In the genomic region with DNA sequence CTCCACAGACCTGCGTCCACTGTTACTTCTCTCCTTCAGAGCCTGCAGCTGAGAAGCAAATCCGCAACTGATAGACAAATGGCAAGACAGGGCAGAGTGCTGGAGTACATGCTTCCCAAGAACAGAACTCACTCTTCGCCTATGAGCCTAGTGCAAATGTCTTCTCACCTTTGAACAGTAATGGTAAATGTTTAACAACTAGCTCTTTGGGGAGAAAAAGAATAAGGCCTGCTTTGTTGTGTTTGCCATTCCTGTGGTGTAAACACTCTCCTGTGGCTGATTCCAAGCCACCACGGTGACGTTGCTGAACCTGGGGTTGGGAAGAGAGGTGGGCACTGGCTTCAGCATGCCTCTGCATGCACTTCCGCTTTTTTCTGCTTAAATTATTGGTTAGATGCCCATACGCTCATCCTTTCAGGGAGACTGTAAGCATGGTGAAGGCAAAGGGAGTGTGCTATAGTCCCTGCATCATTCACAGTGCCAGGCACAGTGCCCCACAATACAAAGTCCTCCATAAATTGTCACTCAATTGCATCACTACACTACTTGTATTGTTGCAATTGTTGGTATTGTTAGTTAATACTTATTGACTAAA, we compare ENCODE assay signal across 1 cellular context.
TF ChIP-seq lines count a peak whose summit lies in the region.

No MANE protein-coding gene starts in this region.

TF ChIP-seq in HepG2, 621 proteins besides CTCF, POLR2A, EP300 and RAD21 (continued from another document and continues in another):
- TF ChIP-seq, protein P1, sequence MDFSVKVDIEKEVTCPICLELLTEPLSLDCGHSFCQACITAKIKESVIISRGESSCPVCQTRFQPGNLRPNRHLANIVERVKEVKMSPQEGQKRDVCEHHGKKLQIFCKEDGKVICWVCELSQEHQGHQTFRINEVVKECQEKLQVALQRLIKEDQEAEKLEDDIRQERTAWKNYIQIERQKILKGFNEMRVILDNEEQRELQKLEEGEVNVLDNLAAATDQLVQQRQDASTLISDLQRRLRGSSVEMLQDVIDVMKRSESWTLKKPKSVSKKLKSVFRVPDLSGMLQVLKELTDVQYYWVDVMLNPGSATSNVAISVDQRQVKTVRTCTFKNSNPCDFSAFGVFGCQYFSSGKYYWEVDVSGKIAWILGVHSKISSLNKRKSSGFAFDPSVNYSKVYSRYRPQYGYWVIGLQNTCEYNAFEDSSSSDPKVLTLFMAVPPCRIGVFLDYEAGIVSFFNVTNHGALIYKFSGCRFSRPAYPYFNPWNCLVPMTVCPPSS (IDR thresholded peaks at IDR 0.05): no peak
- TF ChIP-seq, protein P2, sequence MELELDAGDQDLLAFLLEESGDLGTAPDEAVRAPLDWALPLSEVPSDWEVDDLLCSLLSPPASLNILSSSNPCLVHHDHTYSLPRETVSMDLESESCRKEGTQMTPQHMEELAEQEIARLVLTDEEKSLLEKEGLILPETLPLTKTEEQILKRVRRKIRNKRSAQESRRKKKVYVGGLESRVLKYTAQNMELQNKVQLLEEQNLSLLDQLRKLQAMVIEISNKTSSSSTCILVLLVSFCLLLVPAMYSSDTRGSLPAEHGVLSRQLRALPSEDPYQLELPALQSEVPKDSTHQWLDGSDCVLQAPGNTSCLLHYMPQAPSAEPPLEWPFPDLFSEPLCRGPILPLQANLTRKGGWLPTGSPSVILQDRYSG (CRISPR knock-in tag; IDR thresholded peaks at IDR 0.05): no peak
- TF ChIP-seq RNF2 (conservative IDR thresholded peaks at IDR 0.05; ENCODE audit: low read depth): peak; percentile 41; the same call in 1 of the 2 replicates
- no peak for TF ChIP-seq ESRRA (CRISPR knock-in tag; IDR thresholded peaks at IDR 0.05; ENCODE audit: low read depth)
- no peak for TF ChIP-seq ZFP62 (CRISPR knock-in tag; IDR thresholded peaks at IDR 0.05)
- TF ChIP-seq ZNF780A (CRISPR knock-in tag; IDR thresholded peaks at IDR 0.05): no peak
- no peak for TF ChIP-seq RFXAP (CRISPR knock-in tag; IDR thresholded peaks at IDR 0.05; ENCODE audit: borderline replicate concordance)
- no peak for TF ChIP-seq ZNF20 (CRISPR knock-in tag; IDR thresholded peaks at IDR 0.05)
- TF ChIP-seq, protein P3, sequence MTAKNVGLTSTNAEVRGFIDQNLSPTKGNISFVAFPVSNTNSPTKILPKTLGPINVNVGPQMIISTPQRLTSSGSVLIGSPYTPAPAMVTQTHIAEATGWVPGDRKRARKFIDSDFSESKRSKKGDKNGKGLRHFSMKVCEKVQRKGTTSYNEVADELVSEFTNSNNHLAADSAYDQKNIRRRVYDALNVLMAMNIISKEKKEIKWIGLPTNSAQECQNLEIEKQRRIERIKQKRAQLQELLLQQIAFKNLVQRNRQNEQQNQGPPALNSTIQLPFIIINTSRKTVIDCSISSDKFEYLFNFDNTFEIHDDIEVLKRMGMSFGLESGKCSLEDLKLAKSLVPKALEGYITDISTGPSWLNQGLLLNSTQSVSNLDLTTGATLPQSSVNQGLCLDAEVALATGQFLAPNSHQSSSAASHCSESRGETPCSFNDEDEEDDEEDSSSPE (CRISPR knock-in tag; IDR thresholded peaks at IDR 0.05): peak; percentile 15; the same call in 1 of the 2 replicates
- peak; percentile 43; the same call in 1 of the 2 replicates for TF ChIP-seq MLX (CRISPR knock-in tag; IDR thresholded peaks at IDR 0.05)
- TF ChIP-seq DRAP1 (CRISPR knock-in tag; IDR thresholded peaks at IDR 0.05): peak; percentile 62
- TF ChIP-seq RBAK (CRISPR knock-in tag; IDR thresholded peaks at IDR 0.05): no peak
- TF ChIP-seq ZNF224 (CRISPR knock-in tag; IDR thresholded peaks at IDR 0.05): no peak
- TF ChIP-seq SMYD3 (CRISPR knock-in tag; IDR thresholded peaks at IDR 0.05): 0 out of 2 replicates have a peak, but pooled peaks have one; percentile 37
- TF ChIP-seq U2AF1 (optimal IDR thresholded peaks at IDR 0.05; ENCODE audit: low read depth, low read length): no peak
- no peak for TF ChIP-seq PTBP1 (IDR thresholded peaks at IDR 0.05; ENCODE audit: low read depth, low read length, poor library complexity, severe bottlenecking)
- TF ChIP-seq ZNF260 (CRISPR knock-in tag; IDR thresholded peaks at IDR 0.05; ENCODE audit: borderline replicate concordance, low read depth): 0 out of 2 replicates have a peak, but pooled peaks have one; percentile 35
- TF ChIP-seq ZBTB46 (CRISPR knock-in tag; IDR thresholded peaks at IDR 0.05; ENCODE audit: borderline replicate concordance): no peak
- TF ChIP-seq HNRNPH1 (optimal IDR thresholded peaks at IDR 0.05; ENCODE audit: low read depth, low read length): no peak
- TF ChIP-seq, protein P4, sequence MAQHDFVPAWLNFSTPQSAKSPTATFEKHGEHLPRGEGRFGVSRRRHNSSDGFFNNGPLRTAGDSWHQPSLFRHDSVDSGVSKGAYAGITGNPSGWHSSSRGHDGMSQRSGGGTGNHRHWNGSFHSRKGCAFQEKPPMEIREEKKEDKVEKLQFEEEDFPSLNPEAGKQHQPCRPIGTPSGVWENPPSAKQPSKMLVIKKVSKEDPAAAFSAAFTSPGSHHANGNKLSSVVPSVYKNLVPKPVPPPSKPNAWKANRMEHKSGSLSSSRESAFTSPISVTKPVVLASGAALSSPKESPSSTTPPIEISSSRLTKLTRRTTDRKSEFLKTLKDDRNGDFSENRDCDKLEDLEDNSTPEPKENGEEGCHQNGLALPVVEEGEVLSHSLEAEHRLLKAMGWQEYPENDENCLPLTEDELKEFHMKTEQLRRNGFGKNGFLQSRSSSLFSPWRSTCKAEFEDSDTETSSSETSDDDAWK (CRISPR knock-in tag; IDR thresholded peaks at IDR 0.05): no peak
- TF ChIP-seq CREB1 (IDR thresholded peaks at IDR 0.05): peak; percentile 56; the same call in 1 of the 2 replicates
- TF ChIP-seq CREB1 (CRISPR knock-in tag; IDR thresholded peaks at IDR 0.05): peak; percentile 91
- TF ChIP-seq, protein P5, sequence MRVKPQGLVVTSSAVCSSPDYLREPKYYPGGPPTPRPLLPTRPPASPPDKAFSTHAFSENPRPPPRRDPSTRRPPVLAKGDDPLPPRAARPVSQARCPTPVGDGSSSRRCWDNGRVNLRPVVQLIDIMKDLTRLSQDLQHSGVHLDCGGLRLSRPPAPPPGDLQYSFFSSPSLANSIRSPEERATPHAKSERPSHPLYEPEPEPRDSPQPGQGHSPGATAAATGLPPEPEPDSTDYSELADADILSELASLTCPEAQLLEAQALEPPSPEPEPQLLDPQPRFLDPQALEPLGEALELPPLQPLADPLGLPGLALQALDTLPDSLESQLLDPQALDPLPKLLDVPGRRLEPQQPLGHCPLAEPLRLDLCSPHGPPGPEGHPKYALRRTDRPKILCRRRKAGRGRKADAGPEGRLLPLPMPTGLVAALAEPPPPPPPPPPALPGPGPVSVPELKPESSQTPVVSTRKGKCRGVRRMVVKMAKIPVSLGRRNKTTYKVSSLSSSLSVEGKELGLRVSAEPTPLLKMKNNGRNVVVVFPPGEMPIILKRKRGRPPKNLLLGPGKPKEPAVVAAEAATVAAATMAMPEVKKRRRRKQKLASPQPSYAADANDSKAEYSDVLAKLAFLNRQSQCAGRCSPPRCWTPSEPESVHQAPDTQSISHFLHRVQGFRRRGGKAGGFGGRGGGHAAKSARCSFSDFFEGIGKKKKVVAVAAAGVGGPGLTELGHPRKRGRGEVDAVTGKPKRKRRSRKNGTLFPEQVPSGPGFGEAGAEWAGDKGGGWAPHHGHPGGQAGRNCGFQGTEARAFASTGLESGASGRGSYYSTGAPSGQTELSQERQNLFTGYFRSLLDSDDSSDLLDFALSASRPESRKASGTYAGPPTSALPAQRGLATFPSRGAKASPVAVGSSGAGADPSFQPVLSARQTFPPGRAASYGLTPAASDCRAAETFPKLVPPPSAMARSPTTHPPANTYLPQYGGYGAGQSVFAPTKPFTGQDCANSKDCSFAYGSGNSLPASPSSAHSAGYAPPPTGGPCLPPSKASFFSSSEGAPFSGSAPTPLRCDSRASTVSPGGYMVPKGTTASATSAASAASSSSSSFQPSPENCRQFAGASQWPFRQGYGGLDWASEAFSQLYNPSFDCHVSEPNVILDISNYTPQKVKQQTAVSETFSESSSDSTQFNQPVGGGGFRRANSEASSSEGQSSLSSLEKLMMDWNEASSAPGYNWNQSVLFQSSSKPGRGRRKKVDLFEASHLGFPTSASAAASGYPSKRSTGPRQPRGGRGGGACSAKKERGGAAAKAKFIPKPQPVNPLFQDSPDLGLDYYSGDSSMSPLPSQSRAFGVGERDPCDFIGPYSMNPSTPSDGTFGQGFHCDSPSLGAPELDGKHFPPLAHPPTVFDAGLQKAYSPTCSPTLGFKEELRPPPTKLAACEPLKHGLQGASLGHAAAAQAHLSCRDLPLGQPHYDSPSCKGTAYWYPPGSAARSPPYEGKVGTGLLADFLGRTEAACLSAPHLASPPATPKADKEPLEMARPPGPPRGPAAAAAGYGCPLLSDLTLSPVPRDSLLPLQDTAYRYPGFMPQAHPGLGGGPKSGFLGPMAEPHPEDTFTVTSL (CRISPR knock-in tag; IDR thresholded peaks at IDR 0.05; ENCODE audit: borderline replicate concordance): peak; percentile 37; the same call in 1 of the 2 replicates
- peak; percentile 85 for TF ChIP-seq TBX2 (CRISPR knock-in tag; IDR thresholded peaks at IDR 0.05; ENCODE audit: borderline replicate concordance)
- no peak for TF ChIP-seq MAFF (IDR thresholded peaks at IDR 0.05; ENCODE audit: low read depth, low read length)
- 0 out of 2 replicates have a peak, but pooled peaks have one; percentile 74 for TF ChIP-seq ZNF775 (CRISPR knock-in tag; IDR thresholded peaks at IDR 0.05; ENCODE audit: borderline replicate concordance)
- no peak for TF ChIP-seq TCF12 (IDR thresholded peaks at IDR 0.05)
- no peak for TF ChIP-seq TCF12 (CRISPR knock-in tag; IDR thresholded peaks at IDR 0.05)
- TF ChIP-seq PCBP1 (IDR thresholded peaks at IDR 0.05; ENCODE audit: borderline replicate concordance, low read depth, low read length): no peak
- TF ChIP-seq MATR3 (CRISPR knock-in tag; IDR thresholded peaks at IDR 0.05): no peak
- 0 out of 2 replicates have a peak, but pooled peaks have one; percentile 40 for TF ChIP-seq ZNF878 (CRISPR knock-in tag; IDR thresholded peaks at IDR 0.05)
- no peak for TF ChIP-seq ZMYM2 (CRISPR knock-in tag; IDR thresholded peaks at IDR 0.05)
- TF ChIP-seq, protein P6, sequence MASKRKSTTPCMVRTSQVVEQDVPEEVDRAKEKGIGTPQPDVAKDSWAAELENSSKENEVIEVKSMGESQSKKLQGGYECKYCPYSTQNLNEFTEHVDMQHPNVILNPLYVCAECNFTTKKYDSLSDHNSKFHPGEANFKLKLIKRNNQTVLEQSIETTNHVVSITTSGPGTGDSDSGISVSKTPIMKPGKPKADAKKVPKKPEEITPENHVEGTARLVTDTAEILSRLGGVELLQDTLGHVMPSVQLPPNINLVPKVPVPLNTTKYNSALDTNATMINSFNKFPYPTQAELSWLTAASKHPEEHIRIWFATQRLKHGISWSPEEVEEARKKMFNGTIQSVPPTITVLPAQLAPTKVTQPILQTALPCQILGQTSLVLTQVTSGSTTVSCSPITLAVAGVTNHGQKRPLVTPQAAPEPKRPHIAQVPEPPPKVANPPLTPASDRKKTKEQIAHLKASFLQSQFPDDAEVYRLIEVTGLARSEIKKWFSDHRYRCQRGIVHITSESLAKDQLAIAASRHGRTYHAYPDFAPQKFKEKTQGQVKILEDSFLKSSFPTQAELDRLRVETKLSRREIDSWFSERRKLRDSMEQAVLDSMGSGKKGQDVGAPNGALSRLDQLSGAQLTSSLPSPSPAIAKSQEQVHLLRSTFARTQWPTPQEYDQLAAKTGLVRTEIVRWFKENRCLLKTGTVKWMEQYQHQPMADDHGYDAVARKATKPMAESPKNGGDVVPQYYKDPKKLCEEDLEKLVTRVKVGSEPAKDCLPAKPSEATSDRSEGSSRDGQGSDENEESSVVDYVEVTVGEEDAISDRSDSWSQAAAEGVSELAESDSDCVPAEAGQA (IDR thresholded peaks at IDR 0.05; ENCODE audit: low read depth): peak; percentile 53
- TF ChIP-seq, protein P6 (CRISPR knock-in tag; IDR thresholded peaks at IDR 0.05; ENCODE audit: borderline replicate concordance): no peak
- TF ChIP-seq ZFY (CRISPR knock-in tag; IDR thresholded peaks at IDR 0.05): peak; percentile 43; the same call in 1 of the 2 replicates
- TF ChIP-seq ZNF430 (CRISPR knock-in tag; IDR thresholded peaks at IDR 0.05): no peak; the same call in 1 of the 2 replicates
- TF ChIP-seq, protein P7, sequence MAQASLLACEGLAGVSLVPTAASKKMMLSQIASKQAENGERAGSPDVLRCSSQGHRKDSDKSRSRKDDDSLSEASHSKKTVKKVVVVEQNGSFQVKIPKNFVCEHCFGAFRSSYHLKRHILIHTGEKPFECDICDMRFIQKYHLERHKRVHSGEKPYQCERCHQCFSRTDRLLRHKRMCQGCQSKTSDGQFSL (CRISPR knock-in tag; IDR thresholded peaks at IDR 0.05): no peak
- TF ChIP-seq SPEN (CRISPR knock-in tag; IDR thresholded peaks at IDR 0.05; ENCODE audit: low read depth): no peak
